ENCODE assay signal across 28 cellular contexts in the genomic region with DNA sequence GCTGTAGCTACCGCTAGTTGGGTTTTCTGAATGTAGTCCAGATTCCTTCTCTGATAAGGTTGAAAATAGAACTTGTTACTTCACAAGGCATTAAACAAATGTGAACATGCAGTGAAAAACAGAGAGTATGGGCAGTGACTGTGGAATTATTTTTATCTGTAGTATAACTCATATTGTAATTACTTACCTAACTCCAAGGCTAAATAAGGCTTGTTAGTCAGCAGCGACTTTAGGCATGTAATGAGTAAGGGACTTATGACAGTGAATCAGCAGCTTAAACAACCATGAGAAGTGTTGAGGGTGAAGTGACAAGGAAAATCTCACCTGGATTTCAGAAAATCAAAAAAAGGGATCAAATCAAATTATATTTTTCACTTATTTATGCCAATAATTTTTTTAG.
DNase-seq lines count a peak whose midpoint lies in the region; FAIRE-seq and TF ChIP-seq lines count a peak whose summit lies in the region.
"Had no signal": no experiment of that assay in that cellular context is flagged by ENCODE, and none has a peak within 500 bp of the region (broad histone marks: within the 10 kb centered on the region; RNA-seq: fewer than 3 reads in every experiment).

No MANE protein-coding gene starts in this region.

- intact Hi-C loops in Caco-2 (cut with micrococcal nuclease; ENCODE audit: unreplicated experiment) = no loop called here
- intact Hi-C loops in kidney (cut with DNase I) = no loop called here

- H3K27ac Mint-ChIP-seq in Caco-2 (ENCODE audit: unreplicated experiment) = no peak overlapping the region
- H3K27ac Mint-ChIP-seq: activated CD8-positive, alpha-beta memory T cell treated with anti-CD3 and anti-CD28 coated beads, Interleukin-2, amount 10 ng/mL, durations not matched to agents 7 days and 5 days; activated naive CD8-positive, alpha-beta T cell treated with anti-CD3 and anti-CD28 coated beads, Interleukin-2, amount 50 U/mL, for 24 hours; GM23338; natural killer cell; type B pancreatic cell had no signal

- POLR2A ChIA-PET in Caco-2 (lab: Charles Lee) = no interaction called here

- no peaks in the 10 kb centered on the region for H3K36me3 Mint-ChIP-seq in Caco-2 (ENCODE audit: insufficient read depth, unreplicated experiment)
- H3K36me3 Mint-ChIP-seq: activated CD8-positive, alpha-beta memory T cell treated with anti-CD3 and anti-CD28 coated beads, Interleukin-2, amount 10 ng/mL, durations not matched to agents 7 days and 5 days; brain; natural killer cell; type B pancreatic cell had no signal

- H3K9me3 ChIP-seq in Caco-2 (no peaks in the 10 kb centered on the region), kidney (ENCODE audit: control insufficient read depth in 1 of 2, low read length in 2 of 2) (no peaks in the 10 kb centered on the region), suprapubic skin (no peaks in the 10 kb centered on the region)
- H3K9me3 ChIP-seq: colonic mucosa had no signal

- H3K9me3 Mint-ChIP-seq in Caco-2 (ENCODE audit: unreplicated experiment) = no peaks in the 10 kb centered on the region
- H3K9me3 Mint-ChIP-seq: brain, GM23338, type B pancreatic cell had no signal

- CTCF ChIA-PET in Caco-2 (lab: Charles Lee) = no interaction called here

- in situ Hi-C loops in brain microvascular endothelial cell (cut with HindIII; ENCODE audit: low pct_ligation_motif_present, low sequenced_read_pairs) = no loop called here

- H3K36me3 ChIP-seq in brain microvascular endothelial cell (replicated peaks) = no peaks in the 10 kb centered on the region
- no peaks in the 10 kb centered on the region for H3K36me3 ChIP-seq in Caco-2 (ENCODE audit: control insufficient read depth, insufficient read depth, low read length)
- no peaks in the 10 kb centered on the region for H3K36me3 ChIP-seq in kidney (ENCODE audit: control insufficient read depth in 1 of 2, insufficient read depth in 2 of 2, low read length in 2 of 2)
- H3K36me3 ChIP-seq in suprapubic skin = no peaks in the 10 kb centered on the region
- H3K36me3 ChIP-seq: colonic mucosa, spleen had no signal

- H3K27me3 Mint-ChIP-seq in Caco-2 (ENCODE audit: insufficient read depth, unreplicated experiment) = peaks cover 4% of the 10 kb centered on the region
- H3K27me3 Mint-ChIP-seq: activated CD8-positive, alpha-beta memory T cell treated with anti-CD3 and anti-CD28 coated beads, Interleukin-2, amount 10 ng/mL, durations not matched to agents 7 days and 5 days; activated naive CD8-positive, alpha-beta T cell treated with anti-CD3 and anti-CD28 coated beads, Interleukin-2, amount 50 U/mL, for 24 hours; brain; type B pancreatic cell had no signal

- TF ChIP-seq EP300 in suprapubic skin (IDR thresholded peaks at IDR 0.05) = no peak

- H3K27ac ChIP-seq in brain microvascular endothelial cell (no peak overlapping the region), kidney (ENCODE audit: low read depth in 2 of 2, low read length in 2 of 2) (no peak overlapping the region), suprapubic skin (no peak overlapping the region)
- H3K27ac ChIP-seq: C4-2B, colonic mucosa, spleen had no signal

- no peak for TF ChIP-seq POLR2A in suprapubic skin (IDR thresholded peaks at IDR 0.05)

- H3K9ac ChIP-seq in kidney (ENCODE audit: low read length in 2 of 2) = no peak overlapping the region

- H3K4me3 ChIP-seq in brain microvascular endothelial cell (ENCODE audit: low read depth, low read length) (no peak overlapping the region), Caco-2 (ENCODE audit: low read depth, low read length) (no peak overlapping the region), kidney (ENCODE audit: low read length in 2 of 2) (no peak overlapping the region), suprapubic skin (no peak overlapping the region)
- H3K4me3 ChIP-seq: colonic mucosa, GM12878, GM23338, spleen had no signal

- H3K27me3 ChIP-seq in brain microvascular endothelial cell (replicated peaks) = no peaks in the 10 kb centered on the region
- no peaks in the 10 kb centered on the region for H3K27me3 ChIP-seq in Caco-2 (replicated peaks; ENCODE audit: control insufficient read depth, insufficient read depth, low read length)
- no peaks in the 10 kb centered on the region for H3K27me3 ChIP-seq in suprapubic skin
- H3K27me3 ChIP-seq: colonic mucosa, spleen had no signal

- 76% methylated on average over 2 of the region's 2 CpGs for whole genome bisulfite sequencing in suprapubic skin

- no peaks in the 10 kb centered on the region for H3K4me1 ChIP-seq in Caco-2
- H3K4me1 ChIP-seq in kidney (ENCODE audit: control insufficient read depth in 1 of 2, insufficient read depth in 1 of 2, low read depth in 1 of 2, low read length in 2 of 2) = no peaks in the 10 kb centered on the region
- H3K4me1 ChIP-seq in suprapubic skin = no peaks in the 10 kb centered on the region
- H3K4me1 ChIP-seq: colonic mucosa, spleen had no signal

- H3K4me3 Mint-ChIP-seq in Caco-2 (ENCODE audit: unreplicated experiment) = no peak overlapping the region
- H3K4me3 Mint-ChIP-seq: activated CD8-positive, alpha-beta memory T cell treated with anti-CD3 and anti-CD28 coated beads, Interleukin-2, amount 10 ng/mL, durations not matched to agents 7 days and 5 days; activated naive CD8-positive, alpha-beta T cell treated with anti-CD3 and anti-CD28 coated beads, Interleukin-2, amount 50 U/mL, for 24 hours; brain; GM23338; natural killer cell; type B pancreatic cell had no signal

- no peak for FAIRE-seq in kidney (lab: Jason Lieb, UNC)
- FAIRE-seq: GM12878 had no signal

- DNase-seq in LoVo (ENCODE audit: low spot score) = peak; percentile 3
- DNase-seq in astrocyte of the hippocampus (ENCODE audit: low read depth, low spot score) = peak; percentile 14
- DNase-seq in iris pigment epithelial cell (ENCODE audit: low read depth) = peak; percentile 2
- no peak for DNase-seq in brain microvascular endothelial cell
- no peak for DNase-seq in Caco-2
- no peak for DNase-seq in kidney
- no peak for DNase-seq in suprapubic skin (ENCODE audit: low spot score in 2 of 2)
- DNase-seq: activated CD4-positive, alpha-beta T cell treated with anti-CD3 and anti-CD28 coated beads, Interleukin-2, amount 50 U/mL, for 1 hour; activated CD8-positive, alpha-beta memory T cell treated with anti-CD3 and anti-CD28 coated beads, Interleukin-2, amount 10 ng/mL, durations not matched to agents 7 days and 5 days; activated naive CD8-positive, alpha-beta T cell treated with anti-CD3 and anti-CD28 coated beads, Interleukin-2, amount 50 U/mL, for 24 hours; activated T-cell treated with anti-CD3 and anti-CD28 coated beads, Interleukin-2, amount 50 U/mL, for 48 hours; colonic mucosa; effector CD8-positive, alpha-beta T cell; foreskin melanocyte; midbrain; MV-4-11; natural killer cell; NCI-H146; right cardiac atrium; SHP77 treated with DMSO at 0.1 percent for 48 hours; spleen; SW 1271; T-helper 9 cell had no signal

- no peak for TF ChIP-seq CTCF in brain microvascular endothelial cell (IDR thresholded peaks at IDR 0.05; ENCODE audit: low read depth, low read length, missing control alignments)
- no peak for TF ChIP-seq CTCF in Caco-2 (IDR thresholded peaks at IDR 0.05; ENCODE audit: insufficient read depth in 1 of 2, low read depth in 1 of 2, low read length in 1 of 2, severe bottlenecking in 1 of 2, unreplicated experiment in 1 of 2)
- TF ChIP-seq CTCF in kidney (IDR thresholded peaks at IDR 0.05; ENCODE audit: borderline replicate concordance, extremely low read depth, insufficient read depth) = no peak
- TF ChIP-seq CTCF in suprapubic skin (IDR thresholded peaks at IDR 0.05) = no peak

- H3K4me1 Mint-ChIP-seq in Caco-2 (ENCODE audit: low read depth, unreplicated experiment) = no peaks in the 10 kb centered on the region
- H3K4me1 Mint-ChIP-seq: activated CD8-positive, alpha-beta memory T cell treated with anti-CD3 and anti-CD28 coated beads, Interleukin-2, amount 10 ng/mL, durations not matched to agents 7 days and 5 days; activated naive CD8-positive, alpha-beta T cell treated with anti-CD3 and anti-CD28 coated beads, Interleukin-2, amount 50 U/mL, for 24 hours; brain; GM23338; natural killer cell had no signal

- BruUV-seq in Caco-2 (replicated peaks; lab: Mats Ljungman, UMichigan) = no TSS peak

Comparison
In these comparisons a context has a peak if more than half of its experiments do, and no peak if none do; other contexts are left out.
1. DNase-seq: peak in LoVo (single experiment), astrocyte of the hippocampus (single experiment) and iris pigment epithelial cell (single experiment); none in brain microvascular endothelial cell (single experiment), Caco-2 (0 of 2), kidney (single experiment) and suprapubic skin (0 of 2).